ENCODE assay signal across 8 cellular contexts in the genomic region with DNA sequence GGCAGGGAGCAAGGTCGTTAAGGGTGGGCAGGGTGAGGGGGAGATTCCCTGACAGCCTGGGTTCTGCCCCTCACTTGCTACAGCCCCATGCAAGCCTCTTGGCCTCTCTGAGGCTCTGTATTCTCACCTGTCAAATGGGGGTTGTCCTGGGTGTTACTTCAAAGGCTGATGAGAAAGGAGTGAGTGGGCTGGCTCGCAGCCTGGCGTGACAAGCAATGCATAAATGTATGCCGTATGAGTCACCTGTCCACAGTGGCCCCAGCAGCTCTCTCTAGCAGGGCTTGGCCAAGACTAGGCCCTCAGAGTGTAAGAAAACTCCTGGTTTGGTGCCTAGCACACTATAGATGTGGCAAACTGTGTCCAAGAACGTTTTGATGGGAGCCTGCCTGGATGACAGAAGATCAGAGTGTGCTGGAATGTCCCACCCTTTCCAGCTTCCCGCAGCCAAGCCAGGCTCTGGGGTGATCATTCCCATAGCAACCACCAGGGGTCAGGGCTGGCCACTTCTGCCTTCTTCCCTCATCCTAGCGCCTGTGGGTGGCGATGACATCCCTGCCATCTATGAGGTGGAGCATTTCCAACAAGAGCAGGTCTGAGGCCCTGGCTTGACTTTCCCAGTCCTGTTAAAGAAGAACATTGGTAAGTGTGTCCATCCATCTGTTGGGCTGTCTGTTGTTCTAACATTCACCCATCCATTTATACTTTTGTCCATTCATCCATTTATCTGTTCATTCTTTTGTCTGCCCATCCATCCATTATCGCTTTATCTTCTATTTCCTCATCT. TPM values are rescaled to one million over a fixed set of nuclear protein-coding genes. Genes with fewer than 3 reads are reported as not detected.
DNase-seq lines count a peak whose midpoint lies in the region; ATAC-seq lines count a peak whose summit lies in the region.

No MANE protein-coding gene starts in this region.

- peaks cover 0 to 3% of the 10 kb centered on the region in 2 donors for H3K9me3 ChIP-seq in esophagus (ENCODE audit: control insufficient read depth in 2 of 2, insufficient read depth in 1 of 2, low read depth in 1 of 2, low read length in 1 of 2)
- peaks cover 0 to 4% (median 0%) of the 10 kb centered on the region in 3 experiments for H3K9me3 ChIP-seq in naive thymus-derived CD4-positive, alpha-beta T cell (ENCODE audit: control insufficient read depth in 2 of 3, low read length in 3 of 3)

- H3K27ac ChIP-seq in esophagus (ENCODE audit: low read depth in 2 of 2, low read length in 1 of 2) (peak overlapping the region; percentile 50 to 78), substantia nigra (ENCODE audit: low read depth, low read length, poor library complexity, severe bottlenecking) (no peak overlapping the region)
- H3K27ac ChIP-seq in naive thymus-derived CD4-positive, alpha-beta T cell (ENCODE audit: low read depth, low read length), result no peak overlapping the region

- WGBS in esophagus, 2 donors, result 16 to 17% methylated on average over 9 of the region's 9 CpGs

- CTCF ChIA-PET in naive thymus-derived CD4-positive, alpha-beta T cell (lab: Charles Lee), result interaction anchor here (0.7 to 6.1 kb wide), 6 partner anchors 9 to 57 kb away, joined by 3 to 53 read pairs (median 6); no protein-coding TSS in a partner anchor

- intact Hi-C loops in naive thymus-derived CD4-positive, alpha-beta T cell (cut with micrococcal nuclease), result loop anchor here (1.0 to 5.0 kb wide), 7 partner anchors 15 to 411 kb away; partner anchors contain the start of genes KATNB1 (in 1 of the 2), USB1 (in 1 of the 2) and ZNF319 (in 1 of the 2)

- peak overlapping the region; percentile 17 to 92 (median 75) for H3K27ac Mint-ChIP-seq in naive thymus-derived CD4-positive, alpha-beta T cell

- peaks cover 0 to 2% (median 0%) of the 10 kb centered on the region in 5 donors for H3K27me3 Mint-ChIP-seq in naive thymus-derived CD4-positive, alpha-beta T cell

- H3K36me3 ChIP-seq in esophagus (ENCODE audit: control insufficient read depth in 2 of 2, insufficient read depth in 2 of 2, low read length in 1 of 2), result no peaks in the 10 kb centered on the region
- no peaks in the 10 kb centered on the region for H3K36me3 ChIP-seq in naive thymus-derived CD4-positive, alpha-beta T cell (ENCODE audit: control insufficient read depth in 2 of 3, insufficient read depth in 3 of 3, low read length in 3 of 3)

- peak; percentile 85 for ATAC-seq in GM19455 (IDR thresholded peaks at IDR 0.05; ENCODE audit: unreplicated experiment)
- ATAC-seq in HG03575 (IDR thresholded peaks at IDR 0.05; ENCODE audit: extremely low read depth, insufficient number of reproducible peaks, low FRiP score, unreplicated experiment), result peak; percentile 60
- ATAC-seq in naive thymus-derived CD4-positive, alpha-beta T cell, result peak; percentile 70

- no peak overlapping the region for H3K4me3 ChIP-seq in esophagus (ENCODE audit: low read depth in 1 of 2, low read length in 2 of 2)
- peak overlapping the region; percentile 25 for H3K4me3 ChIP-seq in naive thymus-derived CD4-positive, alpha-beta T cell (ENCODE audit: low read length)

- DNase-seq in Caki2 (ENCODE audit: low read depth) (peak; percentile 86), NOMO-1 treated with dmso at 0.1 percent for 144 hours (lab: John Stamatoyannopoulos, UW; ENCODE audit: unreplicated experiment) (peak; percentile 26), activated T-cell treated with anti-CD3 and anti-CD28 coated beads for 24 hours (ENCODE audit: low read depth) (peak; percentile 65), substantia nigra (lab: John Stamatoyannopoulos, UW) (peak in 43 of 49 donors; percentile 15 to 79 (median 64))
- peak; percentile 30 to 72 (median 48) for DNase-seq in naive thymus-derived CD4-positive, alpha-beta T cell

- in situ Hi-C loops in Caki2 (cut with HindIII; ENCODE audit: low pct_unique_long_range_greater_than_20kb, low sequenced_read_pairs), result no loop called here

- POLR2A ChIA-PET in naive thymus-derived CD4-positive, alpha-beta T cell (lab: Charles Lee), result interaction anchor here (0.7 kb wide), 1 partner anchor 10 kb away, joined by 3 read pairs; no protein-coding TSS in a partner anchor

- peaks cover 0 to 16% of the 10 kb centered on the region in 2 donors for H3K4me1 ChIP-seq in esophagus (ENCODE audit: control insufficient read depth in 2 of 2, insufficient read depth in 2 of 2, low read length in 1 of 2)
- peaks cover 27 to 47% of the 10 kb centered on the region in 2 donors for H3K4me1 ChIP-seq in naive thymus-derived CD4-positive, alpha-beta T cell (ENCODE audit: control insufficient read depth in 2 of 2, insufficient read depth in 2 of 2, low read length in 2 of 2)

- peaks cover 0 to 11% (median 4%) of the 10 kb centered on the region in 11 donors for H3K9me3 Mint-ChIP-seq in naive thymus-derived CD4-positive, alpha-beta T cell

- H3K36me3 Mint-ChIP-seq in naive thymus-derived CD4-positive, alpha-beta T cell, result peaks cover 3 to 18% (median 4%) of the 10 kb centered on the region in 5 donors

- H3K27me3 ChIP-seq in esophagus (ENCODE audit: control insufficient read depth in 1 of 2, insufficient read depth in 2 of 2, low read length in 2 of 2), result peaks cover 0 to 3% of the 10 kb centered on the region in 2 donors
- no peaks in the 10 kb centered on the region for H3K27me3 ChIP-seq in naive thymus-derived CD4-positive, alpha-beta T cell (ENCODE audit: control insufficient read depth in 2 of 2, insufficient read depth in 2 of 2, low read length in 2 of 2)

- peak overlapping the region; percentile 9 to 83 (median 69) for H3K4me3 Mint-ChIP-seq in naive thymus-derived CD4-positive, alpha-beta T cell

- H3K4me1 Mint-ChIP-seq in naive thymus-derived CD4-positive, alpha-beta T cell, result peaks cover 26 to 43% (median 38%) of the 10 kb centered on the region in 7 donors

RNA-seq across cellular contexts. Expression of gene ADGRG1, which starts 37.2 kb away (rescaled TPM):
- 32.2 and 37.7 TPM in 2 replicates for total RNA-seq in Caki2 (2014; rRNA removed; shearing (Covaris generic); ENCODE audit: low replicate concordance)
- polyA plus RNA-seq in esophagus, result 10 to 100 TPM; 30.9 to 31.1 TPM
- 10 to 100 TPM in 2 of 5 experiments, 1 to 10 TPM in 2, under 1 TPM in 1; 0.67 to 96.0 (median 5.0) TPM for total RNA-seq in naive thymus-derived CD4-positive, alpha-beta T cell
- under 1 TPM; 0.07 to 0.67 TPM for polyA plus RNA-seq in naive thymus-derived CD4-positive, alpha-beta T cell

RNA-seq across cellular contexts. Expression of gene ADGRG5, which starts 48.8 kb away (rescaled TPM):
- total RNA-seq in Caki2 (2014; rRNA removed; shearing (Covaris generic); ENCODE audit: low replicate concordance), result not detected in 2 replicates
- under 1 TPM; 0.49 to 0.85 TPM for polyA plus RNA-seq in esophagus
- 10 to 100 TPM in 2 of 5 experiments, 1 to 10 TPM in 1, under 1 TPM in 2; 0.67 to 16.1 (median 2.7) TPM for total RNA-seq in naive thymus-derived CD4-positive, alpha-beta T cell
- polyA plus RNA-seq in naive thymus-derived CD4-positive, alpha-beta T cell, result 1 to 10 TPM in 1 of 2 donors, under 1 TPM in 1; 0.43 to 1.3 TPM

RNA-seq across cellular contexts. Expression of gene CCDC102A, which starts 54.9 kb away (rescaled TPM):
- 22.2 and 23.1 TPM in 2 replicates for total RNA-seq in Caki2 (2014; rRNA removed; shearing (Covaris generic); ENCODE audit: low replicate concordance)
- 1 to 10 TPM; 2.6 TPM for polyA plus RNA-seq in esophagus
- total RNA-seq in naive thymus-derived CD4-positive, alpha-beta T cell, result 10 to 100 TPM in 1 of 5 experiments, 1 to 10 TPM in 4; 3.5 to 12.7 (median 7.1) TPM
- 1 to 10 TPM; 3.0 to 9.4 TPM for polyA plus RNA-seq in naive thymus-derived CD4-positive, alpha-beta T cell

Comparison
In these comparisons a context has a peak if more than half of its experiments do, and no peak if none do; other contexts are left out.
1. DNase-seq: peak in every context shown above with its lines; median percentile 86 in Caki2; 65 in activated T-cell treated with anti-CD3 and anti-CD28 coated beads for 24 hours; 64 in substantia nigra; 48 in naive thymus-derived CD4-positive, alpha-beta T cell; 26 in NOMO-1 treated with dmso at 0.1 percent for 144 hours.
2. H3K27ac ChIP-seq: peak in esophagus (2 of 2); none in naive thymus-derived CD4-positive, alpha-beta T cell (single experiment) and substantia nigra (single experiment).
3. Peak in every context shown above with its lines, with median percentiles within 50 percentile points of each other: ATAC-seq.